In the genomic region with DNA sequence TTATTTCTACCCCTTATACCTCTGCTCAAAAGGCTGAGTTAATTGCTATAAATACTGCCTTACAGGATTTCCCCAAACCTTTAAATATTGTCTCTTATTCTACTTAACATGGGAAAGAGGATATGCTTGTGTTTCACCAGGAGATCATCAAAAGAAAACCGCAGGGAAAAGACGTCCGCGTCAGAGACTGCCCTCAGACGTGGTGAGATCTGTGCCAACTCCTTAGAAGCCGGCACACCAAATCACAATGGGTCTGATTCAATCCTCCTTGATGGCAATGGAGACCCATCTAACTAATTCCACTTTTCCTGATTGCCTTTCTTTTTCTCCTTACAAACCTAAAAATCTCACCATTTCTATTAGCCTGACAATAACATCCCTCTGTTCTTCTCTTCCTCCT, we compare ENCODE assay signal across 22 cellular contexts. TPM values are rescaled to one million over a fixed set of nuclear protein-coding genes. Genes with fewer than 3 reads are reported as not detected.
A peak's percentile ranks its signal among the peaks of the same experiment; 100 is the strongest.
DNase-seq lines count a peak whose midpoint lies in the region; ATAC-seq and TF ChIP-seq lines count a peak whose summit lies in the region.
"Had no signal": no experiment of that assay in that cellular context is flagged by ENCODE, and none has a peak within 500 bp of the region (broad histone marks: within the 10 kb centered on the region; RNA-seq: fewer than 3 reads in every experiment).

No MANE protein-coding gene starts in this region.

- no peak overlapping the region for H3K27ac ChIP-seq in GM23338 (ENCODE audit: low read depth)
- H3K27ac ChIP-seq in SJCRH30 = peak overlapping the region; percentile 54; the same call in 1 of the 2 replicates
- H3K27ac ChIP-seq in prostate gland = peak overlapping the region; percentile 25 to 42
- H3K27ac ChIP-seq: SJSA1 had no signal

- peaks cover 4% of the 10 kb centered on the region; the same call in 1 of the 2 replicates for H3K9me2 ChIP-seq in GM23338 (ENCODE audit: insufficient read depth)

- no peak overlapping the region for H2AFZ ChIP-seq in GM23338
- H2AFZ ChIP-seq: GM23248 had no signal

- no peak overlapping the region for H3K4me3 Mint-ChIP-seq in GM23338
- H3K4me3 Mint-ChIP-seq: CD14-positive monocyte had no signal

- H3K36me3 ChIP-seq in GM23338 (ENCODE audit: insufficient read depth) (peaks cover 9% of the 10 kb centered on the region; the same call in 1 of the 2 replicates), SJCRH30 (peaks cover 12% of the 10 kb centered on the region), prostate gland (no peaks in the 10 kb centered on the region)

- H3K4me2 ChIP-seq in GM23338 = no peak overlapping the region

- H3K4me1 ChIP-seq in GM23338 (ENCODE audit: insufficient read depth) (peaks cover 37% of the 10 kb centered on the region), SJCRH30 (peaks cover 21% of the 10 kb centered on the region), prostate gland (replicated peaks) (peaks cover 5% of the 10 kb centered on the region)
- H3K4me1 ChIP-seq: SJSA1 had no signal

- intact Hi-C loops in prostate gland (cut with DNase I) = no loop called here

- 50% methylated on average over 6 of the region's 6 CpGs for WGBS in prostate gland

- peak overlapping the region; percentile 45 for H3K27ac Mint-ChIP-seq in GM23338

- H3K27me3 ChIP-seq in GM23338 (ENCODE audit: insufficient read depth) (no peaks in the 10 kb centered on the region), SJCRH30 (no peaks in the 10 kb centered on the region), prostate gland (replicated peaks; ENCODE audit: insufficient read depth) (no peaks in the 10 kb centered on the region)
- H3K27me3 ChIP-seq: SJSA1 had no signal

- peaks cover under 1% of the 10 kb centered on the region for H4K20me1 ChIP-seq in GM23338 (replicated peaks; ENCODE audit: insufficient read depth)

- H3K9me3 Mint-ChIP-seq in GM23338 = peaks cover 28% of the 10 kb centered on the region

- TF ChIP-seq CTCF in GM23338 (conservative IDR thresholded peaks at IDR 0.05; ENCODE audit: low read depth in 2 of 2) (no peak), fibroblast of mammary gland (conservative IDR thresholded peaks at IDR 0.05; ENCODE audit: control insufficient read depth, insufficient read depth, low read depth, low read length) (no peak), prostate gland (IDR thresholded peaks at IDR 0.05) (no peak)

- H3F3A ChIP-seq in GM23338 (replicated peaks; ENCODE audit: low read depth) = peaks cover 4% of the 10 kb centered on the region; the same call in 1 of the 2 replicates

- DNase-seq in GM23338 (ENCODE audit: low spot score) = no peak
- peak in 1 of 2 experiments; percentile 23 for DNase-seq in SJCRH30
- peak; percentile 66 for DNase-seq in fibroblast of mammary gland (ENCODE audit: low read depth)
- no peak for DNase-seq in prostate gland (ENCODE audit: low spot score)
- no peak for DNase-seq in NCI-H510A (lab: John Stamatoyannopoulos, UW)
- DNase-seq in activated CD4-positive, alpha-beta T cell treated with anti-CD3 and anti-CD28 coated beads for 1 hour = no peak
- DNase-seq in NCI-H2196 treated with DMSO at 0.1 percent for 48 hours (lab: John Stamatoyannopoulos, UW; ENCODE audit: unreplicated experiment) = no peak
- no peak for DNase-seq in stimulated activated naive CD4-positive, alpha-beta T cell (lab: John Stamatoyannopoulos, UW)
- DNase-seq: 8988T, COR-L47, DMS53, EL, GM23248, NCI-H1105 treated with DMSO at 0.1 percent for 48 hours, NCI-H1694, NCI-H2081 treated with DMSO at 0.1 percent for 48 hours, NCI-H226, NCI-H524 treated with DMSO at 0.1 percent for 48 hours had no signal

- peaks cover 10% of the 10 kb centered on the region; the same call in 1 of the 2 replicates for H3K9me3 ChIP-seq in SJCRH30 (replicated peaks)
- H3K9me3 ChIP-seq in prostate gland = no peaks in the 10 kb centered on the region

- H3K4me1 Mint-ChIP-seq in GM23338 = peaks cover 67% of the 10 kb centered on the region
- H3K4me1 Mint-ChIP-seq: CD14-positive monocyte had no signal

- H3K79me2 ChIP-seq in GM23338 (replicated peaks; ENCODE audit: insufficient read depth) = no peaks in the 10 kb centered on the region

- no peak overlapping the region for H3K4me3 ChIP-seq in GM23338
- no peak overlapping the region for H3K4me3 ChIP-seq in SJCRH30
- no peak overlapping the region for H3K4me3 ChIP-seq in fibroblast of mammary gland (ENCODE audit: control insufficient read depth, low read depth, low read length)
- H3K4me3 ChIP-seq in prostate gland = no peak overlapping the region
- H3K4me3 ChIP-seq: GM12878, GM23248, SJSA1 had no signal

- peaks cover 10% of the 10 kb centered on the region for H3K27me3 Mint-ChIP-seq in GM23338 (ENCODE audit: insufficient read depth, low read depth, poor library complexity)

- no peak for ATAC-seq in GM23338
- ATAC-seq: GM12878, HCT116 had no signal

- no peak for TF ChIP-seq POLR2A in prostate gland (IDR thresholded peaks at IDR 0.05)

- peaks cover 80% of the 10 kb centered on the region for H3K36me3 Mint-ChIP-seq in GM23338 (ENCODE audit: low read depth)
- H3K36me3 Mint-ChIP-seq: CD14-positive monocyte had no signal

TF ChIP-seq in GM23338, 12 proteins besides CTCF, POLR2A, EP300 and RAD21 (continues in another document):
- TF ChIP-seq, protein P1, sequence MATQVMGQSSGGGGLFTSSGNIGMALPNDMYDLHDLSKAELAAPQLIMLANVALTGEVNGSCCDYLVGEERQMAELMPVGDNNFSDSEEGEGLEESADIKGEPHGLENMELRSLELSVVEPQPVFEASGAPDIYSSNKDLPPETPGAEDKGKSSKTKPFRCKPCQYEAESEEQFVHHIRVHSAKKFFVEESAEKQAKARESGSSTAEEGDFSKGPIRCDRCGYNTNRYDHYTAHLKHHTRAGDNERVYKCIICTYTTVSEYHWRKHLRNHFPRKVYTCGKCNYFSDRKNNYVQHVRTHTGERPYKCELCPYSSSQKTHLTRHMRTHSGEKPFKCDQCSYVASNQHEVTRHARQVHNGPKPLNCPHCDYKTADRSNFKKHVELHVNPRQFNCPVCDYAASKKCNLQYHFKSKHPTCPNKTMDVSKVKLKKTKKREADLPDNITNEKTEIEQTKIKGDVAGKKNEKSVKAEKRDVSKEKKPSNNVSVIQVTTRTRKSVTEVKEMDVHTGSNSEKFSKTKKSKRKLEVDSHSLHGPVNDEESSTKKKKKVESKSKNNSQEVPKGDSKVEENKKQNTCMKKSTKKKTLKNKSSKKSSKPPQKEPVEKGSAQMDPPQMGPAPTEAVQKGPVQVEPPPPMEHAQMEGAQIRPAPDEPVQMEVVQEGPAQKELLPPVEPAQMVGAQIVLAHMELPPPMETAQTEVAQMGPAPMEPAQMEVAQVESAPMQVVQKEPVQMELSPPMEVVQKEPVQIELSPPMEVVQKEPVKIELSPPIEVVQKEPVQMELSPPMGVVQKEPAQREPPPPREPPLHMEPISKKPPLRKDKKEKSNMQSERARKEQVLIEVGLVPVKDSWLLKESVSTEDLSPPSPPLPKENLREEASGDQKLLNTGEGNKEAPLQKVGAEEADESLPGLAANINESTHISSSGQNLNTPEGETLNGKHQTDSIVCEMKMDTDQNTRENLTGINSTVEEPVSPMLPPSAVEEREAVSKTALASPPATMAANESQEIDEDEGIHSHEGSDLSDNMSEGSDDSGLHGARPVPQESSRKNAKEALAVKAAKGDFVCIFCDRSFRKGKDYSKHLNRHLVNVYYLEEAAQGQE (IDR thresholded peaks at IDR 0.05; ENCODE audit: unreplicated experiment) = no peak
- TF ChIP-seq ZNF331 (CRISPR knock-in tag; IDR thresholded peaks at IDR 0.05; ENCODE audit: low read depth) = no peak
- TF ChIP-seq CREB1 (CRISPR knock-in tag; IDR thresholded peaks at IDR 0.05; ENCODE audit: low read depth) = no peak
- TF ChIP-seq STAT1 (IDR thresholded peaks at IDR 0.05; ENCODE audit: unreplicated experiment) = no peak

RNA-seq across cellular contexts. Expression of a gene that starts 55.0 kb away (rescaled TPM):
- 50.1 and 52.5 TPM in 2 replicates for total RNA-seq in GM23338 (2014; rRNA removed; shearing (Covaris generic))
- polyA plus RNA-seq in GM23338 (2016; fragmentation: Nextera tagmentation; extraction: Ambion mirVana) = 40.2 and 48.0 TPM in 2 replicates
- total RNA-seq in SJCRH30 (2014; rRNA removed; shearing (Covaris generic)) = 16.4 and 16.9 TPM in 2 replicates
- total RNA-seq in prostate gland = 10 to 100 TPM; 15.8 to 38.0 TPM
